7 cellular contexts compared by ENCODE assay signal in the genomic region with DNA sequence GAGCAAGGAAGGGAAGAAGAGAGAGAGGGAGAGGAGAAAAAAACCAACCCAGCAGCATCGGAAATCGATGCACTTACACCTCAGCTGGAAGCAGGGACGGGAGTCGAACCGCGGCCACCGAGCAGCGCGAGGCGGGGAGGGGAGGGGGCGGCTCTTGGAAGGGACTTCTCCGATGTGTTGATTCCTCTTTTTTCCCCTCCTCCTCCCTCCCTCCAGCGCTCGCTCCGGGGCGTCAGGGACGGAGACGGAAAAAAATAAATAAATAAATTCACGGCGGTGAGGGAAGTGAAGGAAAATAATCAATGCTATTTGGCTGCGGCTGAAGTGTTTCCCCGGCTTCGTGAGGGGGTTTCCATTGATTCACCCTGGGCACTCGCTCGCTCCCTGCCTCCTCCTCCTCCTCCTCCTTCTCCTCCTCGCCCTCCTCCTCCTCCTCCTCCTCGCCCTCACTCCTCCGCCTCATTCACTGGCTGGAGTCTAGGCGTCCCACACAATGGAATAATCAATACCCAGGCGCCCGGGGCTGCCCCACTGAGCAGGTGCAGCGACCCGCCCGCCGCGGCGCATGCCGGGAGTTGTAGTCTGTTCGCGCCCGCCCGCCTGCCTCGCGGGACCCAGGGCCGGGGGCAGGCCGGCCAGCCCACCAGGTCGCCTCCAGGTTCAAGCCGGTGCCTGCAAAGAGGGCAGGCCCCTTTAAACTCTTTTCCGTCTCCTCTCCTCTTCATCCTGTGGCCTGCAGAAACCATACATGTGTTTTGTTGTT. TPM values are rescaled to one million over a fixed set of nuclear protein-coding genes. Genes with fewer than 3 reads are reported as not detected.
DNase-seq lines count a peak whose midpoint lies in the region; ATAC-seq, FAIRE-seq and TF ChIP-seq lines count a peak whose summit lies in the region.

A gene (minus strand): TSS at position 500 of the 763 bp plus-strand sequence. CDS start 16,440 bp downstream, outside the sequence.

- TF ChIP-seq CTCF in WI38 (IDR thresholded peaks at IDR 0.05; ENCODE audit: low read depth, low read length) (no peak), bronchial epithelial cell (IDR thresholded peaks at IDR 0.05; ENCODE audit: insufficient read depth, low read length, severe bottlenecking) (no peak), kidney epithelial cell (IDR thresholded peaks at IDR 0.05; ENCODE audit: insufficient read depth, low read length, poor library complexity, severe bottlenecking) (no peak)

- TF ChIP-seq POLR2A in GM18526 (IDR thresholded peaks at IDR 0.05; ENCODE audit: extremely low read depth, insufficient read length): peak; percentile 54

- H3K36me3 ChIP-seq in bronchial epithelial cell (ENCODE audit: control insufficient read depth, insufficient read depth, low read length): no peaks in the 10 kb centered on the region
- H3K36me3 ChIP-seq in kidney epithelial cell (ENCODE audit: control insufficient read depth, insufficient read depth, low read length): no peaks in the 10 kb centered on the region

- H3K27me3 ChIP-seq in bronchial epithelial cell (ENCODE audit: control insufficient read depth, insufficient read depth, low read length): peaks cover 5% of the 10 kb centered on the region
- no peaks in the 10 kb centered on the region for H3K27me3 ChIP-seq in kidney epithelial cell (ENCODE audit: control insufficient read depth, insufficient read depth, low read length)

- ATAC-seq in HG03139 (IDR thresholded peaks at IDR 0.05; ENCODE audit: unreplicated experiment): peak; percentile 40

- FAIRE-seq in bronchial epithelial cell (lab: Jason Lieb, UNC): no peak

- H3K4me3 ChIP-seq in WI38 (ENCODE audit: low read depth, low read length) (peak within 1 kb of the TSS; percentile 54), bronchial epithelial cell (ENCODE audit: low read depth, low read length) (peak within 1 kb of the TSS; percentile 58), kidney epithelial cell (ENCODE audit: low read depth, low read length) (peak within 1 kb of the TSS; percentile 74)

- peak; percentile 86 for DNase-seq in NCI-H2196 (lab: John Stamatoyannopoulos, UW; ENCODE audit: unreplicated experiment)
- peak; percentile 17 for DNase-seq in bronchial epithelial cell (ENCODE audit: low read depth)
- DNase-seq in kidney epithelial cell (ENCODE audit: low read depth): peak; percentile 39
- peak; percentile 55 to 78 for DNase-seq in stimulated activated CD4-positive, alpha-beta T cell treated with anti-CD3 and anti-CD28 coated beads, Interleukin-15, amount 100 ng/mL, for 1 hour (ENCODE audit: low read depth in 1 of 2, low spot score in 1 of 2)

RNA-seq across cellular contexts. Expression of the gene that starts here (rescaled TPM):
- total RNA-seq in bronchial epithelial cell (0.13 and 0.26 TPM in 2 replicates), kidney epithelial cell (2.3 and 2.6 TPM in 2 replicates)

Comparison
In these comparisons a context has a peak if more than half of its experiments do, and no peak if none do; other contexts are left out.
1. Peak in every context shown above with its lines: DNase-seq, ATAC-seq and H3K4me3 ChIP-seq.
2. Peak in DNase-seq and H3K4me3 ChIP-seq in bronchial epithelial cell; RNA of the gene not detected or under 1 TPM.
3. DNase-seq: peak in every context shown above with its lines; median percentile 86 in NCI-H2196; 66 in stimulated activated CD4-positive, alpha-beta T cell treated with anti-CD3 and anti-CD28 coated beads, Interleukin-15, amount 100 ng/mL, for 1 hour; 39 in kidney epithelial cell; 17 in bronchial epithelial cell.